1 cellular context compared by ENCODE assay signal in genomic region chr2:112257575-112257974, GRCh38.
TF ChIP-seq lines count a peak whose summit lies in the region.

No MANE protein-coding gene starts in this region.

TF ChIP-seq in endothelial cell of umbilical vein, 7 proteins besides CTCF, POLR2A, EP300 and RAD21:
- TF ChIP-seq JUN (IDR thresholded peaks at IDR 0.05; ENCODE audit: borderline replicate concordance, insufficient read depth, insufficient read length, low read depth) (no peak), FOS (IDR thresholded peaks at IDR 0.05; ENCODE audit: borderline replicate concordance, insufficient read depth, low read length) (peak; percentile 47)
